ENCODE assay signal across 8 cellular contexts in genomic region chr9:34522971-34523797, GRCh38. TPM values are rescaled to one million over a fixed set of nuclear protein-coding genes. Genes with fewer than 3 reads are reported as not detected.
A peak's percentile ranks its signal among the peaks of the same experiment; 100 is the strongest.
DNase-seq lines count a peak whose midpoint lies in the region; ATAC-seq and TF ChIP-seq lines count a peak whose summit lies in the region.

Gene ENHO (minus strand): TSS chr9:34522990. CDS start chr9:34521695, 1,295 bp downstream.

- no peak for TF ChIP-seq POLR2A in thyroid gland (IDR thresholded peaks at IDR 0.05)

- peak within 1 kb of the TSS; percentile 67 for H3K4me3 ChIP-seq in adipocyte (ENCODE audit: low read length)
- H3K4me3 ChIP-seq in trophoblast cell (ENCODE audit: low read depth, low read length) = peak within 1 kb of the TSS; percentile 66
- H3K4me3 ChIP-seq in thyroid gland (replicated peaks in 1 of 3) = peak within 1 kb of the TSS in 1 of 3 donors; percentile 35

- peaks cover 48% of the 10 kb centered on the region for H3K27me3 ChIP-seq in adipocyte (replicated peaks; ENCODE audit: control insufficient read depth, insufficient read depth, low read length)
- no peaks in the 10 kb centered on the region for H3K27me3 ChIP-seq in trophoblast cell (ENCODE audit: insufficient read depth, low read length)
- no peaks in the 10 kb centered on the region for H3K27me3 ChIP-seq in thyroid gland

- H3K4me1 ChIP-seq in adipocyte (ENCODE audit: control insufficient read depth, insufficient read depth, low read length) (peaks cover 5% of the 10 kb centered on the region), trophoblast cell (ENCODE audit: control insufficient read depth in 1 of 2, insufficient read depth in 2 of 2, low read length in 2 of 2) (peaks cover 3 to 10% of the 10 kb centered on the region in 2 experiments), thyroid gland (peaks cover 6 to 10% of the 10 kb centered on the region in 2 donors)

- H2AFZ ChIP-seq in trophoblast cell (ENCODE audit: insufficient read depth, low read length, poor library complexity) = peak within 1 kb of the TSS; percentile 66

- H3K18ac ChIP-seq in trophoblast cell (ENCODE audit: low read length) = no peak within 1 kb of the TSS

- ATAC-seq in HG02610 (IDR thresholded peaks at IDR 0.05; ENCODE audit: unreplicated experiment) = peak; percentile 74

- no peak within 1 kb of the TSS for H2BK12ac ChIP-seq in trophoblast cell (ENCODE audit: low read length)

- H3K9ac ChIP-seq in adipocyte (ENCODE audit: low read length) (peak within 1 kb of the TSS; percentile 67), trophoblast cell (ENCODE audit: low read length) (peak within 1 kb of the TSS; percentile 65)

- peak within 1 kb of the TSS; percentile 73 for H3K4me2 ChIP-seq in trophoblast cell (ENCODE audit: low read length)

- intact Hi-C loops in cardiac septum (cut with DNase I) (no loop called here), thyroid gland (cut with DNase I) (no loop called here)

- H3K27ac ChIP-seq in trophoblast cell (ENCODE audit: low read depth, low read length) (no peak within 1 kb of the TSS), thyroid gland (no peak within 1 kb of the TSS)

- H4K91ac ChIP-seq in trophoblast cell (ENCODE audit: low read depth, low read length) = no peak within 1 kb of the TSS

- H2AK5ac ChIP-seq in trophoblast cell (ENCODE audit: low read length) = no peak within 1 kb of the TSS

- no peaks in the 10 kb centered on the region for H3K79me1 ChIP-seq in trophoblast cell (ENCODE audit: low read length)

- no peak within 1 kb of the TSS for H2BK120ac ChIP-seq in trophoblast cell (ENCODE audit: insufficient read depth, low read length, poor library complexity)

- no peak within 1 kb of the TSS for H3K23ac ChIP-seq in trophoblast cell (ENCODE audit: low read length)

- TF ChIP-seq CTCF in thyroid gland (IDR thresholded peaks at IDR 0.05) = peak in 1 of 6 experiments; percentile 10

- peak within 1 kb of the TSS; percentile 31 for H4K8ac ChIP-seq in trophoblast cell (ENCODE audit: low read depth, low read length)

- H4K12ac ChIP-seq in trophoblast cell (ENCODE audit: low read depth, low read length) = no peak within 1 kb of the TSS

- WGBS in trophoblast cell (ENCODE audit: extremely low coverage, insufficient coverage, insufficient read length) = no CpG with 5 or more reads among the region's 63 CpGs
- WGBS in thyroid gland, 2 donors = 8 to 32% methylated on average over 7 to 24 of the region's 63 CpGs

- DNase-seq in GM03348 (ENCODE audit: low spot score) (peak; percentile 99), NCI-H1092 treated with DMSO at 0.1 percent for 48 hours (lab: John Stamatoyannopoulos, UW) (peak; percentile 95), T follicular helper cell (ENCODE audit: low read depth) (peak; percentile 81), adipocyte (ENCODE audit: low read depth) (peak; percentile 95), cardiac septum (ENCODE audit: low spot score) (peak; percentile 93), trophoblast cell (peak; percentile 81 to 94), thyroid gland (peak; percentile 87 to 88)

- H3K4ac ChIP-seq in trophoblast cell (ENCODE audit: low read depth, low read length) = no peak within 1 kb of the TSS

- H3K9me3 ChIP-seq in adipocyte (ENCODE audit: control insufficient read depth, low read length) = no peaks in the 10 kb centered on the region
- H3K9me3 ChIP-seq in trophoblast cell (ENCODE audit: insufficient read depth, low read depth, low read length) = peaks cover 4% of the 10 kb centered on the region
- H3K9me3 ChIP-seq in thyroid gland = no peaks in the 10 kb centered on the region

- no peaks in the 10 kb centered on the region for H3K36me3 ChIP-seq in adipocyte (ENCODE audit: control insufficient read depth, insufficient read depth, low read length, severe bottlenecking)
- H3K36me3 ChIP-seq in trophoblast cell (ENCODE audit: control insufficient read depth in 1 of 2, insufficient read depth in 2 of 2, low read length in 2 of 2) = no peaks in the 10 kb centered on the region
- H3K36me3 ChIP-seq in thyroid gland = no peaks in the 10 kb centered on the region

- H2BK5ac ChIP-seq in trophoblast cell (ENCODE audit: low read depth, low read length, poor library complexity) = no peak within 1 kb of the TSS

- no peaks in the 10 kb centered on the region for H3K79me2 ChIP-seq in trophoblast cell (ENCODE audit: control insufficient read depth, insufficient read depth, low read length, poor library complexity)

- H3K14ac ChIP-seq in trophoblast cell (ENCODE audit: low read length) = no peak within 1 kb of the TSS

RNA-seq across cellular contexts. Expression of gene ENHO, which starts in this region (rescaled TPM):
- total RNA-seq in cardiac septum (1.3 TPM), thyroid gland (not detected)
- polyA plus RNA-seq in trophoblast cell (2013) = 0.54 and 0.55 TPM in 2 replicates

Comparison
In these comparisons a context has a peak if more than half of its experiments do, and no peak if none do; other contexts are left out.
1. Peak in DNase-seq in thyroid gland; RNA of the gene not detected or under 1 TPM.